Comparison of ENCODE assay signal across 8 cellular contexts in the genomic region with DNA sequence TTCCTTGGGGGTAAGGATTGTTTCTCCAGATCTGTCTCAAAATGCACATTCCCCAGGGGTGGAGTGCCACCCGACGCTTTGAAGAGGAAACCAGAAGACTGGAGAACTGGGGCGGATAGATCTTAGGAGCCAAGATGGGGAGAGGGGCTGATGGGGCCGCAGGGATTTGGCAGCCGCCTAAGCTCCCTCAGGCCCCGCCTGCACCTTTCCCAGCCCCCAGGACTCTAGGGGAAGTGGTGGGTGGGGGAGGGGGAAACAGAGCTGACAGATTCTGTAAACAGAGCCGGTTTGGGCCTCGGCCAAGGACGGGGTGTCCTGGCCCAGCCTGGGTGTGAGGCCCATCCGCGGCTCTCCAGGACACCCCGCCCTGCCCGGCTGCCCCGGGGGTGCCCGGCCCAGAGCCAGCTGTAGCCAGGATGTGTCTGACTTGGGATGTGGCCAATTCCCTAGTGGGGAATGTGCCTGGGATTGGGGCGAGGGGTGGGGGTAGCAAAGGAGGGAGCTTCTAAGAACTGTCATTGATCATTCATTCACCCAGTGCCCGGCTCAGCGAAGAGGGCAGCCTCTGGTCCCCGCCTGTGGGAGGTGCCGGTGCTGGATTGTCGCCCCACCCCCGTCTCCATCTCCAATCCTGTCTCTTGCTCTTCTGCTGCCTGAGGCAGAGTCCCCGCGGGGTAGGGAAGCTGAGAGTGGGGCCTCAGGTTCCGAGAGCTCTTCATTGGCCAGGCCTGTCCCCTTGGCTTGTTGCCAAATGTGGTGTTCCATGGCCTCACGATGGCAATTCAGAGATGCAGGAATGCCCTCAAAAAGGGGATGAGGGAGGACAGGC.
A peak's percentile ranks its signal among the peaks of the same experiment; 100 is the strongest.
DNase-seq lines count a peak whose midpoint lies in the region; ATAC-seq and TF ChIP-seq lines count a peak whose summit lies in the region.

No MANE protein-coding gene starts in this region.

- H3K27ac ChIP-seq in VCaP = peak overlapping the region; percentile 93
- peak overlapping the region; percentile 48 to 97 (median 86) for H3K27ac ChIP-seq in skin epidermis

- TF ChIP-seq CTCF in VCaP (conservative IDR thresholded peaks at IDR 0.05) = no peak

- no peaks in the 10 kb centered on the region for H3K36me3 Mint-ChIP-seq in central memory CD8-positive, alpha-beta T cell (ENCODE audit: insufficient read depth)

- peak overlapping the region; percentile 73 for H3K4me3 Mint-ChIP-seq in central memory CD8-positive, alpha-beta T cell

- peak overlapping the region; percentile 23 to 46 (median 33) for H3K4me3 ChIP-seq in skin epidermis

- H3K27me3 Mint-ChIP-seq in central memory CD8-positive, alpha-beta T cell = no peaks in the 10 kb centered on the region

- peak overlapping the region; percentile 1 for H3K27ac Mint-ChIP-seq in central memory CD8-positive, alpha-beta T cell (ENCODE audit: low read depth)

- no peaks in the 10 kb centered on the region for H3K9me3 Mint-ChIP-seq in central memory CD8-positive, alpha-beta T cell

- H3K4me1 Mint-ChIP-seq in central memory CD8-positive, alpha-beta T cell = peaks cover 5% of the 10 kb centered on the region

- peak; percentile 24 for DNase-seq in GM04504 (ENCODE audit: low read depth)
- peak; percentile 44 for DNase-seq in NCI-H2107 treated with DMSO at 0.1 percent for 48 hours (lab: John Stamatoyannopoulos, UW; ENCODE audit: unreplicated experiment)
- no peak for DNase-seq in central memory CD8-positive, alpha-beta T cell (ENCODE audit: low spot score in 2 of 2)
- DNase-seq in iPS-NIHi7 (ENCODE audit: extremely low spot score) = peak; percentile 92

- peak; percentile 27 for ATAC-seq in HG02759 (IDR thresholded peaks at IDR 0.05; ENCODE audit: unreplicated experiment)
- peak; percentile 57 for ATAC-seq in central memory CD8-positive, alpha-beta T cell (replicated peaks; ENCODE audit: extremely low read depth, poor library complexity, severe bottlenecking)
- no peak for ATAC-seq in GM21825 (IDR thresholded peaks at IDR 0.05; ENCODE audit: unreplicated experiment)

Comparison
In these comparisons a context has a peak if more than half of its experiments do, and no peak if none do; other contexts are left out.
1. DNase-seq: peak in GM04504 (single experiment), NCI-H2107 treated with DMSO at 0.1 percent for 48 hours (single experiment) and iPS-NIHi7 (single experiment); none in central memory CD8-positive, alpha-beta T cell (0 of 2).